35 cellular contexts compared by ENCODE assay signal in genomic region chr3:14701676-14702075, GRCh38. TPM values are rescaled to one million over a fixed set of nuclear protein-coding genes. Genes with fewer than 3 reads are reported as not detected.
"Had no signal": no experiment of that assay in that cellular context is flagged by ENCODE, and none has a peak within 500 bp of the region (broad histone marks: within the 10 kb centered on the region; RNA-seq: fewer than 3 reads in every experiment).

No MANE protein-coding gene starts in this region.

- H3K4me1 Mint-ChIP-seq: activated B cell treated with CpG ODN at 0.5 μM for 24 hours; activated T-helper 17 cell treated with anti-CD3 and anti-CD28 coated beads, Interleukin-2, amount 50 U/mL, for 72 hours; T-cell had no signal

- H3K4me3 Mint-ChIP-seq: activated B cell treated with CpG ODN at 0.5 μM for 24 hours; activated CD8-positive, alpha-beta T cell treated with anti-CD3 and anti-CD28 coated beads for 36 hours; activated naive CD8-positive, alpha-beta T cell; activated T-cell treated with anti-CD3 and anti-CD28 coated beads, Interleukin-2, amount 50 U/mL, for 4 hours; activated T-helper 17 cell treated with anti-CD3 and anti-CD28 coated beads, Interleukin-2, amount 50 U/mL, for 72 hours; T-cell; T-helper 1 cell treated with Interleukin-12 subunit alpha and Interleukin-12 subunit beta and Interleukin-4 antibody, amounts not matched to agents 30 μg/mL and 1 μg/mL, for 36 hours had no signal

- H3K27ac Mint-ChIP-seq: activated B cell treated with CpG ODN at 0.5 μM for 24 hours; activated CD8-positive, alpha-beta T cell treated with anti-CD3 and anti-CD28 coated beads for 36 hours; activated naive CD8-positive, alpha-beta T cell; activated T-helper 17 cell treated with anti-CD3 and anti-CD28 coated beads, Interleukin-2, amount 50 U/mL, for 72 hours; T-cell; T-helper 1 cell treated with Interleukin-12 subunit alpha and Interleukin-12 subunit beta and Interleukin-4 antibody, amounts not matched to agents 30 μg/mL and 1 μg/mL, for 36 hours had no signal

- ATAC-seq: activated CD4-positive, CD25-positive, alpha-beta regulatory T cell treated with anti-CD3 and anti-CD28 coated beads, Interleukin-2, amount 50 U/mL, for 24 hours; activated CD8-positive, alpha-beta T cell treated with anti-CD3 and anti-CD28 coated beads for 36 hours; activated T-cell treated with anti-CD3 and anti-CD28 coated beads, Interleukin-2, amount 50 U/mL, for 4 hours; activated T-helper 17 cell treated with anti-CD3 and anti-CD28 coated beads, Interleukin-2, amount 50 U/mL, for 72 hours; body of pancreas; esophagus mucosa; foreskin keratinocyte; gastrocnemius medialis; heart left ventricle; T-cell had no signal

- H3K4me3 ChIP-seq: adrenal gland, body of pancreas, cardiac muscle cell, colonic mucosa, gastrocnemius medialis, heart left ventricle had no signal

- DNase-seq: activated B cell treated with CpG ODN at 0.5 μM for 24 hours; activated CD4-positive, alpha-beta T cell treated with anti-CD3 and anti-CD28 coated beads for 48 hours; activated CD4-positive, alpha-beta T cell treated with anti-CD3 and anti-CD28 coated beads, Interleukin-2, amount 50 U/mL, for 1 hour; activated CD4-positive, alpha-beta T cell treated with anti-CD3 and anti-CD28 coated beads, Interleukin-2, amount 50 U/mL, for 48 hours; activated CD8-positive, alpha-beta memory T cell treated with anti-CD3 and anti-CD28 coated beads for 24 hours; activated CD8-positive, alpha-beta T cell treated with anti-CD3 and anti-CD28 coated beads for 36 hours; activated effector memory CD4-positive, alpha-beta T cell treated with Interleukin-2 at 50 U/mL for 16 hours; activated gamma-delta T cell treated with Interleukin-2 at 50 U/mL for 16 hours; activated naive CD4-positive, alpha-beta T cell treated with anti-CD3 and anti-CD28 coated beads, Interleukin-2, amount 50 U/mL, for 16 hours; activated naive CD4-positive, alpha-beta T cell treated with Interleukin-2 at 50 U/mL for 16 hours; activated T-cell treated with anti-CD3 and anti-CD28 coated beads, Interleukin-2, amount 50 U/mL, for 4 hours; adrenal gland; amygdala; aorta; body of pancreas; central memory CD4-positive, alpha-beta T cell; cerebellar nuclear complex; colonic mucosa; effector CD8-positive, alpha-beta T cell; foreskin keratinocyte; gastrocnemius medialis; glutamatergic neuron; heart left ventricle; T-cell; T-helper 9 cell; WERI-Rb-1 had no signal

- H3K27me3 Mint-ChIP-seq: activated B cell treated with CpG ODN at 0.5 μM for 24 hours; activated CD8-positive, alpha-beta T cell treated with anti-CD3 and anti-CD28 coated beads for 36 hours; activated naive CD8-positive, alpha-beta T cell; T-cell had no signal

- H3K9me3 Mint-ChIP-seq: activated B cell treated with CpG ODN at 0.5 μM for 24 hours; activated CD8-positive, alpha-beta T cell treated with anti-CD3 and anti-CD28 coated beads for 36 hours; T-helper 1 cell treated with Interleukin-12 subunit alpha and Interleukin-12 subunit beta and Interleukin-4 antibody, amounts not matched to agents 30 μg/mL and 1 μg/mL, for 36 hours had no signal

RNA-seq across cellular contexts. Expression of gene C3orf20, which starts 26.7 kb away (rescaled TPM):
- total RNA-seq: body of pancreas, dermis microvascular lymphatic vessel endothelial cell, endothelial cell of umbilical vein, epithelial cell of proximal tubule, foreskin keratinocyte had no signal
